Comparison of ENCODE assay signal across 8 cellular contexts in the genomic region with DNA sequence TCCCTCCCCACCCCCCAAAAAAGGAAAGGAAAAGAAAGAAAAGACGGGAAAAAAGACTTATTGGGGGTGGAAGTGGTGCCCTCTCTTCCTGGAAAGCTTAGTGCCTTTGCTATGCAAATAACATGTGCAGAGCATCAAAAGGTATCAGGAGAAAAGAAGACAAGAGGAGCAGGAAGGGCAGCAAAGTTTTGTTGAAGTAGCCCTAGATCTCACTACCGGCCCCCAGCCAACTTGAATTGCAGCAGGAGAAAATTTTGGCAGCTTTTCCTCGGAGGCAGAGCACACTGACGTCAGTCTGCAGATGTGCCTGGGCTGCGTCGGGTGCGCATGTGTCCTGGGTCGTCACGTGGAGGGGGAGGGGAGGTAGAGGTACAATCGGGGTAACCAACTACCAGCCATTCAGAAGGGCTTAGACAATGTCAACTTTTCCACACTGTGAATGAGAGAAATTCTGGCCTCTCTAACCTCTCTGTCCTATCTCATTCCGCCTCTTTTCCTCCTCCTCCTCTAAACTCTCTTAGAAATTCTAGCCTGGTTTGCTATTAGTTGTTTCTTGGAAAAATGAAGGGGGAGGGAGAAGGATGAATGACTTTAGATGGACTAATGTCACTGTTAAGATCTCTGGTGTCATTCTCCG. TPM values are rescaled to one million over a fixed set of nuclear protein-coding genes. Genes with fewer than 3 reads are reported as not detected.
DNase-seq lines count a peak whose midpoint lies in the region; TF ChIP-seq lines count a peak whose summit lies in the region.

A gene with protein sequence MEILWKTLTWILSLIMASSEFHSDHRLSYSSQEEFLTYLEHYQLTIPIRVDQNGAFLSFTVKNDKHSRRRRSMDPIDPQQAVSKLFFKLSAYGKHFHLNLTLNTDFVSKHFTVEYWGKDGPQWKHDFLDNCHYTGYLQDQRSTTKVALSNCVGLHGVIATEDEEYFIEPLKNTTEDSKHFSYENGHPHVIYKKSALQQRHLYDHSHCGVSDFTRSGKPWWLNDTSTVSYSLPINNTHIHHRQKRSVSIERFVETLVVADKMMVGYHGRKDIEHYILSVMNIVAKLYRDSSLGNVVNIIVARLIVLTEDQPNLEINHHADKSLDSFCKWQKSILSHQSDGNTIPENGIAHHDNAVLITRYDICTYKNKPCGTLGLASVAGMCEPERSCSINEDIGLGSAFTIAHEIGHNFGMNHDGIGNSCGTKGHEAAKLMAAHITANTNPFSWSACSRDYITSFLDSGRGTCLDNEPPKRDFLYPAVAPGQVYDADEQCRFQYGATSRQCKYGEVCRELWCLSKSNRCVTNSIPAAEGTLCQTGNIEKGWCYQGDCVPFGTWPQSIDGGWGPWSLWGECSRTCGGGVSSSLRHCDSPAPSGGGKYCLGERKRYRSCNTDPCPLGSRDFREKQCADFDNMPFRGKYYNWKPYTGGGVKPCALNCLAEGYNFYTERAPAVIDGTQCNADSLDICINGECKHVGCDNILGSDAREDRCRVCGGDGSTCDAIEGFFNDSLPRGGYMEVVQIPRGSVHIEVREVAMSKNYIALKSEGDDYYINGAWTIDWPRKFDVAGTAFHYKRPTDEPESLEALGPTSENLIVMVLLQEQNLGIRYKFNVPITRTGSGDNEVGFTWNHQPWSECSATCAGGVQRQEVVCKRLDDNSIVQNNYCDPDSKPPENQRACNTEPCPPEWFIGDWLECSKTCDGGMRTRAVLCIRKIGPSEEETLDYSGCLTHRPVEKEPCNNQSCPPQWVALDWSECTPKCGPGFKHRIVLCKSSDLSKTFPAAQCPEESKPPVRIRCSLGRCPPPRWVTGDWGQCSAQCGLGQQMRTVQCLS (N-terminal part only) (minus strand): TSS at position 286 of the 637 bp plus-strand sequence. CDS start 8,247 bp downstream, outside the sequence.

- DNase-seq in GM03348 (ENCODE audit: low spot score) (peak; percentile 88), H4 (ENCODE audit: low spot score) (peak; percentile 94), M059J (ENCODE audit: low read depth) (peak; percentile 95), SW480 (ENCODE audit: low spot score) (peak; percentile 59), adipocyte (ENCODE audit: low read depth) (peak; percentile 99), cardiac septum (ENCODE audit: low spot score) (peak; percentile 95), trophoblast cell (peak; percentile 61 to 70), tibial nerve (ENCODE audit: low spot score in 2 of 2) (peak; percentile 92 to 95)

- no peak within 1 kb of the TSS for H2AFZ ChIP-seq in trophoblast cell (ENCODE audit: insufficient read depth, low read length, poor library complexity)

- H3K9me3 ChIP-seq in adipocyte (ENCODE audit: control insufficient read depth, low read length) (no peaks in the 10 kb centered on the region), trophoblast cell (ENCODE audit: insufficient read depth, low read depth, low read length) (peaks cover 2% of the 10 kb centered on the region), tibial nerve (no peaks in the 10 kb centered on the region)

- peak within 1 kb of the TSS; percentile 58 for H2BK120ac ChIP-seq in trophoblast cell (ENCODE audit: insufficient read depth, low read length, poor library complexity)

- peak; percentile 62 to 94 for TF ChIP-seq EP300 in tibial nerve (IDR thresholded peaks at IDR 0.05)

- peak in 1 of 5 experiments; percentile 18 for TF ChIP-seq CTCF in tibial nerve (IDR thresholded peaks at IDR 0.05)

- no peaks in the 10 kb centered on the region for H3K27me3 ChIP-seq in adipocyte (replicated peaks; ENCODE audit: control insufficient read depth, insufficient read depth, low read length)
- no peaks in the 10 kb centered on the region for H3K27me3 ChIP-seq in trophoblast cell (ENCODE audit: insufficient read depth, low read length)
- H3K27me3 ChIP-seq in tibial nerve = no peaks in the 10 kb centered on the region

- peak within 1 kb of the TSS; percentile 77 for H3K4ac ChIP-seq in trophoblast cell (ENCODE audit: low read depth, low read length)

- H3K36me3 ChIP-seq in adipocyte (ENCODE audit: control insufficient read depth, insufficient read depth, low read length, severe bottlenecking) (no peaks in the 10 kb centered on the region), trophoblast cell (ENCODE audit: control insufficient read depth in 1 of 2, insufficient read depth in 2 of 2, low read length in 2 of 2) (no peaks in the 10 kb centered on the region), tibial nerve (no peaks in the 10 kb centered on the region)

- no peak within 1 kb of the TSS for H4K8ac ChIP-seq in trophoblast cell (ENCODE audit: low read depth, low read length)

- H3K9ac ChIP-seq in adipocyte (ENCODE audit: low read length) (peak within 1 kb of the TSS; percentile 93), trophoblast cell (ENCODE audit: low read length) (peak within 1 kb of the TSS; percentile 86)

- H3K79me2 ChIP-seq in trophoblast cell (ENCODE audit: control insufficient read depth, insufficient read depth, low read length, poor library complexity) = peaks cover 7% of the 10 kb centered on the region

- no peak within 1 kb of the TSS for H3K23ac ChIP-seq in trophoblast cell (ENCODE audit: low read length)

- H3K27ac ChIP-seq in trophoblast cell (ENCODE audit: low read depth, low read length) (peak within 1 kb of the TSS; percentile 93), tibial nerve (peak within 1 kb of the TSS; percentile 70 to 94 (median 90))

- no peak within 1 kb of the TSS for H3K14ac ChIP-seq in trophoblast cell (ENCODE audit: low read length)

- no peak within 1 kb of the TSS for H2BK12ac ChIP-seq in trophoblast cell (ENCODE audit: low read length)

- no CpG with 5 or more reads among the region's 12 CpGs for WGBS in trophoblast cell (ENCODE audit: extremely low coverage, insufficient coverage, insufficient read length)
- 0% methylated on average over 12 of the region's 12 CpGs for WGBS in tibial nerve, 2 donors

- no peak within 1 kb of the TSS for H2AK5ac ChIP-seq in trophoblast cell (ENCODE audit: low read length)

- peak within 1 kb of the TSS; percentile 94 for H3K4me2 ChIP-seq in trophoblast cell (ENCODE audit: low read length)

- intact Hi-C loops in cardiac septum (cut with DNase I) = loop anchor here (5.0 kb wide), 5 partner anchors 269 to 849 kb away; no protein-coding TSS in a partner anchor

- H4K12ac ChIP-seq in trophoblast cell (ENCODE audit: low read depth, low read length) = no peak within 1 kb of the TSS

- peak within 1 kb of the TSS; percentile 91 for H2BK5ac ChIP-seq in trophoblast cell (ENCODE audit: low read depth, low read length, poor library complexity)

- peak within 1 kb of the TSS; percentile 92 for H3K4me3 ChIP-seq in adipocyte (ENCODE audit: low read length)
- peak within 1 kb of the TSS; percentile 76 for H3K4me3 ChIP-seq in trophoblast cell (ENCODE audit: low read depth, low read length)
- peak within 1 kb of the TSS; percentile 44 to 59 (median 49) for H3K4me3 ChIP-seq in tibial nerve

- H4K91ac ChIP-seq in trophoblast cell (ENCODE audit: low read depth, low read length) = peak within 1 kb of the TSS; percentile 76

- H3K79me1 ChIP-seq in trophoblast cell (ENCODE audit: low read length) = peaks cover 15% of the 10 kb centered on the region

- H3K4me1 ChIP-seq in adipocyte (ENCODE audit: control insufficient read depth, insufficient read depth, low read length) = peaks cover 29% of the 10 kb centered on the region
- peaks cover 2% of the 10 kb centered on the region in 2 experiments for H3K4me1 ChIP-seq in trophoblast cell (ENCODE audit: control insufficient read depth in 1 of 2, insufficient read depth in 2 of 2, low read length in 2 of 2)
- peaks cover 0 to 17% (median 5%) of the 10 kb centered on the region in 4 donors for H3K4me1 ChIP-seq in tibial nerve

- H3K18ac ChIP-seq in trophoblast cell (ENCODE audit: low read length) = no peak within 1 kb of the TSS

- TF ChIP-seq POLR2A in tibial nerve (IDR thresholded peaks at IDR 0.05) = peak in 1 of 2 donors; percentile 67

RNA-seq across cellular contexts. Expression of the gene that starts here (rescaled TPM):
- total RNA-seq in H4 (2014; rRNA removed; shearing (Covaris generic)) = 1.7 and 2.1 TPM in 2 replicates
- 16.5 and 18.9 TPM in 2 replicates for total RNA-seq in M059J (2014; rRNA removed; shearing (Covaris generic))
- total RNA-seq in cardiac septum (1.9 TPM), tibial nerve (10 to 100 TPM in 1 of 4 donors, 1 to 10 TPM in 3; 2.9 to 16.5 (median 7.3) TPM)
- 31.5 and 32.4 TPM in 2 replicates for polyA plus RNA-seq in trophoblast cell (2013)

Comparison
In these comparisons a context has a peak if more than half of its experiments do, and no peak if none do; other contexts are left out.
1. Peak in every context shown above with its lines: DNase-seq, H3K4me3 ChIP-seq and H3K27ac ChIP-seq.